In genomic region chr10:87861566-87861952, GRCh38 we compare ENCODE assay signal across 8 cellular contexts. TPM values are rescaled to one million over a fixed set of nuclear protein-coding genes. Genes with fewer than 3 reads are reported as not detected.
DNase-seq lines count a peak whose midpoint lies in the region; ATAC-seq and TF ChIP-seq lines count a peak whose summit lies in the region.

No MANE protein-coding gene starts in this region.

- no peak for TF ChIP-seq EP300 in stomach (IDR thresholded peaks at IDR 0.05)

- H3F3A ChIP-seq in PC-9 (ENCODE audit: insufficient read depth, low read depth), result peaks cover 14% of the 10 kb centered on the region

- TSS peak; percentile 87 for BruUV-seq in PC-9 (replicated peaks; lab: Mats Ljungman, UMichigan)

- no peak for TF ChIP-seq POLR2A in stomach (IDR thresholded peaks at IDR 0.05)

- H3K9me3 Mint-ChIP-seq in activated T-cell treated with anti-CD3 and anti-CD28 coated beads, Interleukin-2, amount 50 U/mL, for 4 hours, result no peaks in the 10 kb centered on the region

- H3K4me1 Mint-ChIP-seq in activated T-cell treated with anti-CD3 and anti-CD28 coated beads, Interleukin-2, amount 50 U/mL, for 4 hours (ENCODE audit: low read depth), result peaks cover 30% of the 10 kb centered on the region

- H3K36me3 Mint-ChIP-seq in activated T-cell treated with anti-CD3 and anti-CD28 coated beads, Interleukin-2, amount 50 U/mL, for 4 hours (ENCODE audit: insufficient read depth), result no peaks in the 10 kb centered on the region

- H3K27me3 Mint-ChIP-seq in activated T-cell treated with anti-CD3 and anti-CD28 coated beads, Interleukin-2, amount 50 U/mL, for 4 hours (ENCODE audit: low read depth), result no peaks in the 10 kb centered on the region

- CTCF ChIA-PET in PC-9 (lab: Charles Lee), result interaction anchor here (1.0 to 1.9 kb wide), 3 partner anchors 455 to 528 kb away, joined by 3 to 6 read pairs (median 3); no protein-coding TSS in a partner anchor

- H3K27ac ChIP-seq in PC-9, result peak overlapping the region; percentile 77
- peak overlapping the region; percentile 92 to 99 for H3K27ac ChIP-seq in liver (ENCODE audit: low read depth in 1 of 2, low read length in 2 of 2)
- H3K27ac ChIP-seq in stomach, result peak overlapping the region; percentile 95 to 99 (median 97)

- peak overlapping the region; percentile 98 for H3K4me3 ChIP-seq in PC-9
- H3K4me3 ChIP-seq in liver (ENCODE audit: low read depth in 1 of 3, low read length in 3 of 3), result peak overlapping the region; percentile 75 to 93 (median 91)
- peak overlapping the region; percentile 88 to 94 (median 90) for H3K4me3 ChIP-seq in stomach

- H3K79me2 ChIP-seq in PC-9 (ENCODE audit: low read depth), result peaks cover 25% of the 10 kb centered on the region

- H3K27me3 ChIP-seq in PC-9 (ENCODE audit: insufficient read depth, low read depth), result no peaks in the 10 kb centered on the region
- H3K27me3 ChIP-seq in liver (ENCODE audit: control insufficient read depth in 4 of 4, insufficient read depth in 4 of 4, low read length in 3 of 4), result no peaks in the 10 kb centered on the region
- H3K27me3 ChIP-seq in stomach, result no peaks in the 10 kb centered on the region

- intact Hi-C loops in PC-9 (cut with micrococcal nuclease; ENCODE audit: unreplicated experiment) (loop anchor here (1.0 to 10.0 kb wide), 4 partner anchors 44 to 393 kb away; partner anchors contain the start of gene ATAD1), stomach (cut with DNase I; ENCODE audit: low total_unique reads) (loop anchor here (10.0 kb wide), 1 partner anchor 253 kb away; no protein-coding TSS in a partner anchor)

- H3K36me3 ChIP-seq in PC-9 (ENCODE audit: low read depth) (no peaks in the 10 kb centered on the region), liver (ENCODE audit: control insufficient read depth in 4 of 4, insufficient read depth in 3 of 4, low read depth in 1 of 4, low read length in 3 of 4) (no peaks in the 10 kb centered on the region), stomach (no peaks in the 10 kb centered on the region)

- H3K4me1 ChIP-seq in PC-9 (replicated peaks; ENCODE audit: insufficient read depth) (peaks cover 14% of the 10 kb centered on the region), liver (ENCODE audit: control insufficient read depth in 4 of 4, insufficient read depth in 4 of 4, low read length in 3 of 4) (peaks cover 0 to 20% (median 13%) of the 10 kb centered on the region in 4 donors), stomach (peaks cover 7 to 19% (median 16%) of the 10 kb centered on the region in 4 donors)

- H3K9me3 ChIP-seq in PC-9 (ENCODE audit: insufficient read depth, low read depth), result no peaks in the 10 kb centered on the region
- H3K9me3 ChIP-seq in liver (ENCODE audit: control insufficient read depth in 4 of 4, low read length in 3 of 4), result no peaks in the 10 kb centered on the region
- H3K9me3 ChIP-seq in stomach, result no peaks in the 10 kb centered on the region

- TF ChIP-seq CTCF in PC-9 (conservative IDR thresholded peaks at IDR 0.05), result no peak; the same call in 1 of the 2 replicates
- no peak for TF ChIP-seq CTCF in liver (IDR thresholded peaks at IDR 0.05; ENCODE audit: low read depth, low read length, missing input control)
- TF ChIP-seq CTCF in stomach (IDR thresholded peaks at IDR 0.05), result peak in 1 of 7 experiments; percentile 17

- POLR2A ChIA-PET in PC-9 (lab: Charles Lee; ENCODE audit: unreplicated experiment), result interaction anchor here (0.6 to 0.8 kb wide), 5 partner anchors 16 to 523 kb away, joined by 3 to 19 read pairs (median 5); no protein-coding TSS in a partner anchor

- peak overlapping the region; percentile 88 for H2AFZ ChIP-seq in PC-9

- no peaks in the 10 kb centered on the region for H3K9me2 ChIP-seq in PC-9 (ENCODE audit: insufficient read depth)

- peak; percentile 62 to 68 for TF ChIP-seq RAD21 in liver (IDR thresholded peaks at IDR 0.05)

- H3K9ac ChIP-seq in liver (ENCODE audit: low read depth in 1 of 2, low read length in 2 of 2), result peak overlapping the region; percentile 73 to 79

- DNase-seq in activated T-cell treated with anti-CD3 and anti-CD28 coated beads, Interleukin-2, amount 50 U/mL, for 4 hours, result no peak
- DNase-seq in activated T-cell treated with anti-CD3 and anti-CD28 coated beads, Interleukin-2, amount 50 U/mL, for 48 hours, result no peak
- peak; percentile 71 to 85 for DNase-seq in PC-9
- peak; percentile 45 for DNase-seq in dedifferentiated amniotic fluid mesenchymal stem cell (ENCODE audit: extremely low spot score)
- peak; percentile 88 for DNase-seq in stomach
- no peak for DNase-seq in foreskin melanocyte

- H3K4me2 ChIP-seq in PC-9, result peak overlapping the region; percentile 86

- peak overlapping the region; percentile 97 for H3K4me3 Mint-ChIP-seq in activated T-cell treated with anti-CD3 and anti-CD28 coated beads, Interleukin-2, amount 50 U/mL, for 4 hours

- no peak for ATAC-seq in activated T-cell treated with anti-CD3 and anti-CD28 coated beads, Interleukin-2, amount 50 U/mL, for 4 hours
- peak; percentile 7 for ATAC-seq in HG02852 (IDR thresholded peaks at IDR 0.05; ENCODE audit: unreplicated experiment)

- WGBS in liver, result 4% methylated on average over 16 of the region's 16 CpGs
- 3 to 5% (median 5%) methylated on average over 10 to 16 of the region's 16 CpGs for WGBS in stomach, 5 donors

- H4K20me1 ChIP-seq in PC-9 (ENCODE audit: insufficient read depth), result peaks cover 12% of the 10 kb centered on the region

TF ChIP-seq in liver, 16 proteins besides CTCF, POLR2A, EP300 and RAD21 (continues in another document):
- peak; percentile 25 for TF ChIP-seq FOXA1 (IDR thresholded peaks at IDR 0.05)
- TF ChIP-seq, protein P1, sequence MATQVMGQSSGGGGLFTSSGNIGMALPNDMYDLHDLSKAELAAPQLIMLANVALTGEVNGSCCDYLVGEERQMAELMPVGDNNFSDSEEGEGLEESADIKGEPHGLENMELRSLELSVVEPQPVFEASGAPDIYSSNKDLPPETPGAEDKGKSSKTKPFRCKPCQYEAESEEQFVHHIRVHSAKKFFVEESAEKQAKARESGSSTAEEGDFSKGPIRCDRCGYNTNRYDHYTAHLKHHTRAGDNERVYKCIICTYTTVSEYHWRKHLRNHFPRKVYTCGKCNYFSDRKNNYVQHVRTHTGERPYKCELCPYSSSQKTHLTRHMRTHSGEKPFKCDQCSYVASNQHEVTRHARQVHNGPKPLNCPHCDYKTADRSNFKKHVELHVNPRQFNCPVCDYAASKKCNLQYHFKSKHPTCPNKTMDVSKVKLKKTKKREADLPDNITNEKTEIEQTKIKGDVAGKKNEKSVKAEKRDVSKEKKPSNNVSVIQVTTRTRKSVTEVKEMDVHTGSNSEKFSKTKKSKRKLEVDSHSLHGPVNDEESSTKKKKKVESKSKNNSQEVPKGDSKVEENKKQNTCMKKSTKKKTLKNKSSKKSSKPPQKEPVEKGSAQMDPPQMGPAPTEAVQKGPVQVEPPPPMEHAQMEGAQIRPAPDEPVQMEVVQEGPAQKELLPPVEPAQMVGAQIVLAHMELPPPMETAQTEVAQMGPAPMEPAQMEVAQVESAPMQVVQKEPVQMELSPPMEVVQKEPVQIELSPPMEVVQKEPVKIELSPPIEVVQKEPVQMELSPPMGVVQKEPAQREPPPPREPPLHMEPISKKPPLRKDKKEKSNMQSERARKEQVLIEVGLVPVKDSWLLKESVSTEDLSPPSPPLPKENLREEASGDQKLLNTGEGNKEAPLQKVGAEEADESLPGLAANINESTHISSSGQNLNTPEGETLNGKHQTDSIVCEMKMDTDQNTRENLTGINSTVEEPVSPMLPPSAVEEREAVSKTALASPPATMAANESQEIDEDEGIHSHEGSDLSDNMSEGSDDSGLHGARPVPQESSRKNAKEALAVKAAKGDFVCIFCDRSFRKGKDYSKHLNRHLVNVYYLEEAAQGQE (IDR thresholded peaks at IDR 0.05), result no peak
- peak; percentile 55 to 70 for TF ChIP-seq HNF4A (conservative IDR thresholded peaks at IDR 0.05)
- TF ChIP-seq YY1 (IDR thresholded peaks at IDR 0.05), result peak; percentile 94
- TF ChIP-seq, protein P2, sequence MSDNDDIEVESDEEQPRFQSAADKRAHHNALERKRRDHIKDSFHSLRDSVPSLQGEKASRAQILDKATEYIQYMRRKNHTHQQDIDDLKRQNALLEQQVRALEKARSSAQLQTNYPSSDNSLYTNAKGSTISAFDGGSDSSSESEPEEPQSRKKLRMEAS (IDR thresholded peaks at IDR 0.05), result peak; percentile 20
- no peak for TF ChIP-seq HNF4G (IDR thresholded peaks at IDR 0.05)
- peak; percentile 41 for TF ChIP-seq FOXA2 (IDR thresholded peaks at IDR 0.05)
- peak; percentile 37 to 69 for TF ChIP-seq RXRA (IDR thresholded peaks at IDR 0.05)
- peak; percentile 38 to 44 for TF ChIP-seq JUND (IDR thresholded peaks at IDR 0.05)
- peak in 1 of 2 donors; percentile 5 for TF ChIP-seq GABPA (IDR thresholded peaks at IDR 0.05 in 1 of 2, conservative IDR thresholded peaks at IDR 0.05 in 1 of 2)
- no peak for TF ChIP-seq NR2F2 (IDR thresholded peaks at IDR 0.05)
- TF ChIP-seq SP1 (IDR thresholded peaks at IDR 0.05), result peak; percentile 47

RNA-seq across cellular contexts. Expression of gene KLLN, which starts 1.8 kb away (rescaled TPM):
- under 1 TPM; 0.32 to 0.43 (median 0.35) TPM for total RNA-seq in activated T-cell treated with anti-CD3 and anti-CD28 coated beads, Interleukin-2, amount 50 U/mL, for 4 hours
- total RNA-seq in PC-9 (2021), result 0.30 and 0.57 TPM in 2 replicates
- total RNA-seq in liver, result under 1 TPM; 0.17 to 0.42 TPM
- polyA plus RNA-seq in liver, result under 1 TPM; 0.21 to 0.28 TPM
- total RNA-seq in stomach, result under 1 TPM in 1 of 5 donors, not detected in 4; 0.18 TPM
- under 1 TPM; 0.23 to 0.37 (median 0.31) TPM for polyA plus RNA-seq in stomach

RNA-seq across cellular contexts. Expression of gene PTEN, which starts 1.9 kb away (rescaled TPM):
- total RNA-seq in activated T-cell treated with anti-CD3 and anti-CD28 coated beads, Interleukin-2, amount 50 U/mL, for 4 hours, result 10 to 100 TPM; 32.8 to 37.2 (median 35.5) TPM
- total RNA-seq in PC-9 (2021) (40.7 and 44.9 TPM in 2 replicates), liver (10 to 100 TPM; 55.0 to 76.6 TPM), stomach (100 to 1,000 TPM in 3 of 5 donors, 10 to 100 TPM in 2; 56.6 to 374 (median 118) TPM)
- polyA plus RNA-seq in liver (10 to 100 TPM; 11.5 to 20.1 TPM), stomach (10 to 100 TPM; 26.2 to 30.7 (median 30.3) TPM)

RNA-seq across cellular contexts. Expression of gene ATAD1, which starts 43.5 kb away (rescaled TPM):
- total RNA-seq in activated T-cell treated with anti-CD3 and anti-CD28 coated beads, Interleukin-2, amount 50 U/mL, for 4 hours, result 10 to 100 TPM; 52.2 to 61.1 (median 52.5) TPM
- total RNA-seq in PC-9 (2021) (21.8 and 26.3 TPM in 2 replicates), liver (10 to 100 TPM; 12.6 to 33.4 TPM), stomach (10 to 100 TPM in 4 of 5 donors, 1 to 10 TPM in 1; 9.0 to 61.7 (median 21.6) TPM)
- polyA plus RNA-seq in liver (10 to 100 TPM; 12.8 to 13.3 TPM), stomach (10 to 100 TPM in 1 of 3 donors, 1 to 10 TPM in 2; 7.0 to 10.6 (median 7.4) TPM)

Comparison
In these comparisons a context has a peak if more than half of its experiments do, and no peak if none do; other contexts are left out.
1. DNase-seq: peak in PC-9 (2 of 2), dedifferentiated amniotic fluid mesenchymal stem cell (single experiment) and stomach (single experiment); none in activated T-cell treated with anti-CD3 and anti-CD28 coated beads, Interleukin-2, amount 50 U/mL, for 4 hours (single experiment), activated T-cell treated with anti-CD3 and anti-CD28 coated beads, Interleukin-2, amount 50 U/mL, for 48 hours (0 of 2) and foreskin melanocyte (single experiment).
2. Peak in every context shown above with its lines, with median percentiles within 50 percentile points of each other: H3K27ac ChIP-seq and H3K4me3 ChIP-seq.